ENCODE assay signal across 11 cellular contexts in the genomic region with DNA sequence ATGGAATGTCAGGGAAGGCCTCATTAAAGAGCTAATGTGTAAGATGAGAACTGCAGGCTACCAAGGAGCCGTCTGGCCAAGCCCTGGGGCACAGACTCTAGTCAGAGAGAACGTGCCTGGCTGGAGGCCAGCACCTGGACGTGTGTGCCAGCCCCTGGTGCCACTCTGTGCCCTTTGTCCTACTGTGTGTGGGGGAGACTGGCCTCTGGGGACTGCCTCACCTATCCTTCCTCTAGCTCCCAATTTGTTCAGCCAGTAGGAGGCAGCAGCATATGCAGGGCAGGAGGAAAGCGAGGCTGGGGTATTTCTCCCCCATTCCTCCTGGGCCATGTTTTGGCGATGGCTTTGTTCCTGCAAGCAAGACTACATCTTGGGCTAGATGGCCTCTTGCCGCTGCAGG. TPM values are rescaled to one million over a fixed set of nuclear protein-coding genes. Genes with fewer than 3 reads are reported as not detected.
DNase-seq lines count a peak whose midpoint lies in the region; ATAC-seq and TF ChIP-seq lines count a peak whose summit lies in the region.
"Had no signal": no experiment of that assay in that cellular context is flagged by ENCODE, and none has a peak within 500 bp of the region (broad histone marks: within the 10 kb centered on the region; RNA-seq: fewer than 3 reads in every experiment).

No MANE protein-coding gene starts in this region.

- no peak overlapping the region for H3K27ac Mint-ChIP-seq in activated CD4-positive, alpha-beta memory T cell treated with anti-CD3 and anti-CD28 coated beads, Interleukin-2, amount 10 ng/mL, durations not matched to agents 7 days and 5 days

- ATAC-seq in Right ventricle myocardium inferior, result peak; percentile 43
- no peak for ATAC-seq in Right ventricle myocardium superior (ENCODE audit: poor library complexity)
- peak; percentile 32 for ATAC-seq in upper lobe of right lung
- ATAC-seq in GM19328 (IDR thresholded peaks at IDR 0.05; ENCODE audit: unreplicated experiment), result no peak

- H3K9me3 Mint-ChIP-seq in activated CD4-positive, alpha-beta memory T cell treated with anti-CD3 and anti-CD28 coated beads, Interleukin-2, amount 10 ng/mL, durations not matched to agents 7 days and 5 days, result peaks cover 9% of the 10 kb centered on the region

- intact Hi-C loops in Right ventricle myocardium inferior (cut with DNase I) (no loop called here), Right ventricle myocardium superior (cut with DNase I) (no loop called here), upper lobe of right lung (cut with DNase I) (loop anchor here (5.0 kb wide), 1 partner anchor 41 kb away; no protein-coding TSS in a partner anchor)

- no peak overlapping the region for H3K27ac ChIP-seq in upper lobe of right lung

- H3K36me3 Mint-ChIP-seq in activated CD4-positive, alpha-beta memory T cell treated with anti-CD3 and anti-CD28 coated beads, Interleukin-2, amount 10 ng/mL, durations not matched to agents 7 days and 5 days (ENCODE audit: low read depth), result peaks cover 42% of the 10 kb centered on the region

- CTCF ChIA-PET in activated CD4-positive, alpha-beta memory T cell treated with anti-CD3 and anti-CD28 coated beads, Interleukin-2, amount 10 ng/mL, durations not matched to agents 7 days and 5 days (lab: Charles Lee), result interaction anchor here (0.8 to 1.4 kb wide), 4 partner anchors 10 to 206 kb away, joined by 3 to 4 read pairs (median 4); no protein-coding TSS in a partner anchor

- H3K36me3 ChIP-seq in upper lobe of right lung, result peaks cover 31% of the 10 kb centered on the region

- DNase-seq in Right ventricle myocardium inferior (ENCODE audit: missing footprints) (no peak), Right ventricle myocardium superior (no peak), NCI-H2196 treated with DMSO at 0.1 percent for 48 hours (lab: John Stamatoyannopoulos, UW; ENCODE audit: unreplicated experiment) (peak; percentile 32), epithelial cell of proximal tubule (ENCODE audit: low read depth) (no peak), upper lobe of right lung (no peak), cerebellar cortex (ENCODE audit: low spot score) (no peak)
- DNase-seq in activated CD4-positive, alpha-beta memory T cell treated with anti-CD3 and anti-CD28 coated beads, Interleukin-2, amount 10 ng/mL, durations not matched to agents 7 days and 5 days, result no peak
- DNase-seq: activated gamma-delta T cell treated with Interleukin-2 at 50 U/mL for 16 hours; NCI-H1694 treated with DMSO at 0.1 percent for 48 hours; stimulated activated CD4-positive, alpha-beta T cell treated with anti-CD3 and anti-CD28 coated beads, Interleukin-1b, Interleukin-23, amount 100 ng/mL, for 48 hours had no signal

- no peaks in the 10 kb centered on the region for H3K9me3 ChIP-seq in upper lobe of right lung

- H3K27me3 ChIP-seq in upper lobe of right lung, result no peaks in the 10 kb centered on the region

- H3K4me3 Mint-ChIP-seq in activated CD4-positive, alpha-beta memory T cell treated with anti-CD3 and anti-CD28 coated beads, Interleukin-2, amount 10 ng/mL, durations not matched to agents 7 days and 5 days, result no peak overlapping the region

- H3K4me1 Mint-ChIP-seq in activated CD4-positive, alpha-beta memory T cell treated with anti-CD3 and anti-CD28 coated beads, Interleukin-2, amount 10 ng/mL, durations not matched to agents 7 days and 5 days, result no peaks in the 10 kb centered on the region

- TF ChIP-seq CTCF in epithelial cell of proximal tubule (conservative IDR thresholded peaks at IDR 0.05; ENCODE audit: low read depth, low read length) (peak; percentile 42), upper lobe of right lung (IDR thresholded peaks at IDR 0.05) (peak; percentile 6)

- H3K4me1 ChIP-seq in upper lobe of right lung, result no peaks in the 10 kb centered on the region

- no peaks in the 10 kb centered on the region for H3K27me3 Mint-ChIP-seq in activated CD4-positive, alpha-beta memory T cell treated with anti-CD3 and anti-CD28 coated beads, Interleukin-2, amount 10 ng/mL, durations not matched to agents 7 days and 5 days

- POLR2A ChIA-PET in activated CD4-positive, alpha-beta memory T cell treated with anti-CD3 and anti-CD28 coated beads, Interleukin-2, amount 10 ng/mL, durations not matched to agents 7 days and 5 days (lab: Charles Lee), result no interaction called here

- H3K4me3 ChIP-seq in epithelial cell of proximal tubule (ENCODE audit: low read depth, low read length), result no peak overlapping the region
- no peak overlapping the region for H3K4me3 ChIP-seq in upper lobe of right lung

RNA-seq across cellular contexts. Expression of gene KNOP1, which starts 37.1 kb away (rescaled TPM):
- total RNA-seq in Right ventricle myocardium inferior, result 8.4 TPM
- 6.2 TPM for total RNA-seq in Right ventricle myocardium superior
- 16.5 and 27.4 TPM in 2 replicates for total RNA-seq in epithelial cell of proximal tubule
- total RNA-seq in upper lobe of right lung, result 12.2 TPM
- 10 to 100 TPM; 13.7 TPM for total RNA-seq in activated CD4-positive, alpha-beta memory T cell treated with anti-CD3 and anti-CD28 coated beads, Interleukin-2, amount 10 ng/mL, durations not matched to agents 7 days and 5 days

RNA-seq across cellular contexts. Expression of gene IQCK, which starts 37.1 kb away (rescaled TPM):
- 5.2 TPM for total RNA-seq in Right ventricle myocardium inferior
- total RNA-seq in Right ventricle myocardium superior, result 6.5 TPM
- total RNA-seq in epithelial cell of proximal tubule, result 8.5 and 10.0 TPM in 2 replicates
- total RNA-seq in upper lobe of right lung, result 7.6 TPM
- total RNA-seq in activated CD4-positive, alpha-beta memory T cell treated with anti-CD3 and anti-CD28 coated beads, Interleukin-2, amount 10 ng/mL, durations not matched to agents 7 days and 5 days, result 1 to 10 TPM in 1 of 2 experiments, under 1 TPM in 1; 0.73 to 1.1 TPM

Comparison
In these comparisons a context has a peak if more than half of its experiments do, and no peak if none do; other contexts are left out.
1. ATAC-seq: peak in Right ventricle myocardium inferior (single experiment) and upper lobe of right lung (single experiment); none in Right ventricle myocardium superior (single experiment) and GM19328 (single experiment).